8 cellular contexts compared by ENCODE assay signal in genomic region chr6:88741939-88742338, GRCh38.
"Had no signal": no experiment of that assay in that cellular context is flagged by ENCODE, and none has a peak within 500 bp of the region (broad histone marks: within the 10 kb centered on the region; RNA-seq: fewer than 3 reads in every experiment).

No MANE protein-coding gene starts in this region.

- H3K4me3 ChIP-seq: GM23248 had no signal

- FAIRE-seq: H54, HTR-8/SVneo had no signal

- H3K4me2 ChIP-seq: KMS-11 had no signal

- H3K9ac ChIP-seq: GM23248, KMS-11 had no signal

- H3K27ac ChIP-seq: GM23248, KMS-11 had no signal

- H3K4me3 Mint-ChIP-seq: H9 had no signal

- DNase-seq: GM23248, GOT3, H9, HCEC 1CT, KBM-7 had no signal

- H2AFZ ChIP-seq: GM23248 had no signal
